In genomic region chr3:29099296-29099695, GRCh38 we compare ENCODE assay signal across 21 cellular contexts.
DNase-seq lines count a peak whose midpoint lies in the region; TF ChIP-seq lines count a peak whose summit lies in the region.
"Had no signal": no experiment of that assay in that cellular context is flagged by ENCODE, and none has a peak within 500 bp of the region (broad histone marks: within the 10 kb centered on the region; RNA-seq: fewer than 3 reads in every experiment).

No MANE protein-coding gene starts in this region.

- no peak overlapping the region for H2AFZ ChIP-seq in osteoblast (ENCODE audit: low read length)
- H2AFZ ChIP-seq in smooth muscle cell (ENCODE audit: low read depth) = no peak overlapping the region
- H2AFZ ChIP-seq: GM23248 had no signal

- H3K27ac ChIP-seq in osteoblast (ENCODE audit: low read depth, low read length) = no peak overlapping the region
- H3K27ac ChIP-seq in smooth muscle cell (ENCODE audit: low read depth) = no peak overlapping the region
- H3K27ac ChIP-seq: 22Rv1, ascending aorta, GM23248 had no signal

- H3K4me2 ChIP-seq in osteoblast (ENCODE audit: insufficient read depth, low read length) = no peak overlapping the region
- H3K4me2 ChIP-seq in smooth muscle cell = no peak overlapping the region

- H3K4me3 ChIP-seq in osteoblast (ENCODE audit: insufficient read depth, low read length) = no peak overlapping the region
- H3K4me3 ChIP-seq in smooth muscle cell = no peak overlapping the region
- H3K4me3 ChIP-seq: ascending aorta, GM23248 had no signal

- H3K9ac ChIP-seq in smooth muscle cell (ENCODE audit: low read depth) = no peak overlapping the region
- H3K9ac ChIP-seq: GM23248 had no signal

- H3K79me2 ChIP-seq in osteoblast (ENCODE audit: insufficient read depth, low read length) (no peaks in the 10 kb centered on the region), smooth muscle cell (ENCODE audit: low read depth) (no peaks in the 10 kb centered on the region)

- DNase-seq in NCI-H1092 treated with DMSO at 0.1 percent for 48 hours (lab: John Stamatoyannopoulos, UW) (peak; percentile 1), NCI-H1092 (lab: John Stamatoyannopoulos, UW) (no peak), NCI-H2029 treated with DMSO at 0.1 percent for 48 hours (lab: John Stamatoyannopoulos, UW) (peak; percentile 56), brain pericyte (ENCODE audit: low read depth, low spot score) (peak; percentile 5), osteoblast (ENCODE audit: insufficient read length, low spot score, missing footprints) (peak; percentile 10), smooth muscle cell (lab: John Stamatoyannopoulos, UW; ENCODE audit: unreplicated experiment) (no peak), NCI-H2227 (lab: John Stamatoyannopoulos, UW; ENCODE audit: unreplicated experiment) (no peak), NCI-H2081 treated with DMSO at 0.1 percent for 48 hours (lab: John Stamatoyannopoulos, UW) (no peak)
- DNase-seq: activated CD8-positive, alpha-beta memory T cell treated with anti-CD3 and anti-CD28 coated beads, Interleukin-2, amount 50 U/mL, for 4 hours; Caco-2; effector CD8-positive, alpha-beta T cell; EL; islet precursor cell; naive B cell; NCI-H1048; NCI-H2107; NCI-H774; right cardiac atrium had no signal

- WGBS in smooth muscle cell (ENCODE audit: low lambda C conversion rate) = 54% methylated on average over 3 of the region's 3 CpGs

- H3K36me3 ChIP-seq in osteoblast (ENCODE audit: insufficient read depth, low read length) (no peaks in the 10 kb centered on the region), smooth muscle cell (ENCODE audit: low read depth) (no peaks in the 10 kb centered on the region)
- H3K36me3 ChIP-seq: ascending aorta had no signal

- H3K9me3 ChIP-seq in osteoblast (ENCODE audit: low read depth, low read length) = no peaks in the 10 kb centered on the region
- peaks cover 3% of the 10 kb centered on the region for H3K9me3 ChIP-seq in smooth muscle cell (replicated peaks; ENCODE audit: low read depth)
- H3K9me3 ChIP-seq: ascending aorta, Caco-2 had no signal

- H3K4me1 ChIP-seq in osteoblast (ENCODE audit: insufficient read depth, low read length) (peaks cover 6% of the 10 kb centered on the region), smooth muscle cell (ENCODE audit: low read depth) (no peaks in the 10 kb centered on the region)
- H3K4me1 ChIP-seq: ascending aorta, Caco-2 had no signal

- H4K20me1 ChIP-seq in osteoblast (ENCODE audit: insufficient read depth, low read length) = no peaks in the 10 kb centered on the region
- no peaks in the 10 kb centered on the region for H4K20me1 ChIP-seq in smooth muscle cell (ENCODE audit: low read depth)

- TF ChIP-seq CTCF in osteoblast (IDR thresholded peaks at IDR 0.05; ENCODE audit: extremely low read depth, low read depth, low read length) (no peak), smooth muscle cell (IDR thresholded peaks at IDR 0.05; ENCODE audit: borderline replicate concordance, insufficient read depth, poor library complexity, severe bottlenecking) (no peak)

- no peaks in the 10 kb centered on the region for H3F3A ChIP-seq in smooth muscle cell (ENCODE audit: low read depth)

- no peaks in the 10 kb centered on the region for H3K27me3 ChIP-seq in osteoblast (ENCODE audit: insufficient read depth, low read length)
- no peaks in the 10 kb centered on the region for H3K27me3 ChIP-seq in smooth muscle cell (ENCODE audit: low read depth)
- H3K27me3 ChIP-seq: ascending aorta had no signal

Comparison
In these comparisons a context has a peak if more than half of its experiments do, and no peak if none do; other contexts are left out.
1. DNase-seq: peak in NCI-H1092 treated with DMSO at 0.1 percent for 48 hours (single experiment), NCI-H2029 treated with DMSO at 0.1 percent for 48 hours (single experiment), brain pericyte (single experiment) and osteoblast (single experiment); none in NCI-H1092 (single experiment), smooth muscle cell (single experiment), NCI-H2227 (single experiment) and NCI-H2081 treated with DMSO at 0.1 percent for 48 hours (single experiment).